Comparison of ENCODE assay signal across 38 cellular contexts in the genomic region with DNA sequence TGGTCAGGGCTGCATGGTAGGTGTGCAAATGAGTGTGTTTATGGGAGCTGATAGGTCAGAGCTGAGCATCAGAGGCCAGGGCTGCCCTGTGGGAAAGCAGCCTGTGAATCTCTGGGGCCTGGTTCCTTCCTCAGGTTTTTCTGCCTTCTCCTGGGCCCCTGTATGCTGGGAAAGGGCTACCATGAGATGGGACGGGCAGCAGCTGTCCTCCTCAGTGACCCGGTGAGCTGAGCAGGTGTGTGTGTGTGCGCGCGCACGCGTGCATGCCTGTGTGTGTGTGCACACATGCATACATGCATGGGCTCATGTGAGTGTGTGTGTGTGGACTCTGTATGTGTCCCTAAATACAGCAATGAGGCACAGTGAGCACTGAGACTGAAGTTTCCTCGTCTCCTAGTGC. TPM values are rescaled to one million over a fixed set of nuclear protein-coding genes. Genes with fewer than 3 reads are reported as not detected.
"Had no signal": no experiment of that assay in that cellular context is flagged by ENCODE, and none has a peak within 500 bp of the region (broad histone marks: within the 10 kb centered on the region; RNA-seq: fewer than 3 reads in every experiment).

No MANE protein-coding gene starts in this region.

- H3K4me3 Mint-ChIP-seq: activated CD4-positive, alpha-beta memory T cell treated with anti-CD3 and anti-CD28 coated beads for 36 hours; activated CD4-positive, alpha-beta T cell treated with anti-CD3 and anti-CD28 coated beads for 36 hours; activated CD4-positive, alpha-beta T cell treated with anti-CD3 and anti-CD28 coated beads, Interleukin-2, amount 10 ng/mL, durations not matched to agents 24 days and 14 days; activated CD8-positive, alpha-beta memory T cell treated with anti-CD3 and anti-CD28 coated beads, Interleukin-2, amount 10 ng/mL, durations not matched to agents 7 days and 5 days; activated CD8-positive, alpha-beta T cell treated with anti-CD3 and anti-CD28 coated beads, Interleukin-2, amount 10 ng/mL, durations not matched to agents 7 days and 5 days; activated naive CD4-positive, alpha-beta T cell treated with anti-CD3 and anti-CD28 coated beads for 36 hours; activated naive CD8-positive, alpha-beta T cell treated with anti-CD3 and anti-CD28 coated beads for 36 hours; activated naive CD8-positive, alpha-beta T cell treated with anti-CD3 and anti-CD28 coated beads, Interleukin-2, amount 50 U/mL, for 24 hours; activated T-helper 1 cell treated with anti-CD3 and anti-CD28 coated beads, Interleukin-12 subunit alpha, Interleukin-12 subunit beta, Interleukin-2, Interleukin-4 antibody, amounts not matched to agents 30 ng/mL and 10 ng/mL and 1 ng/mL, durations not matched to agents 14 hours and 24 hours and 36 hours; T-helper 1 cell treated with Interleukin-12 subunit alpha and Interleukin-12 subunit beta and Interleukin-4 antibody, amounts not matched to agents 30 μg/mL and 1 μg/mL, for 36 hours; T-helper 2 cell treated with Interferon-gamma antibody and Interleukin-4, amounts not matched to agents 5 μg/mL and 100 μg/mL, for 36 hours had no signal

- H3K4me3 ChIP-seq: adrenal gland, breast epithelium, colonic mucosa, gastrocnemius medialis, heart left ventricle had no signal

- ATAC-seq: esophagus mucosa, heart left ventricle had no signal

- H3K9me3 ChIP-seq: adrenal gland, breast epithelium, colonic mucosa, gastrocnemius medialis, heart left ventricle had no signal

- DNase-seq: activated CD4-positive, alpha-beta memory T cell treated with anti-CD3 and anti-CD28 coated beads for 36 hours; activated CD4-positive, alpha-beta T cell treated with anti-CD3 and anti-CD28 coated beads for 36 hours; activated CD4-positive, alpha-beta T cell treated with anti-CD3 and anti-CD28 coated beads, Interleukin-2, amount 10 ng/mL, durations not matched to agents 24 days and 14 days; activated CD4-positive, CD25-positive, alpha-beta regulatory T cell; activated CD4-positive, CD25-positive, alpha-beta regulatory T cell treated with anti-CD3 and anti-CD28 coated beads, Interleukin-2, amount 50 U/mL, for 72 hours; activated CD8-positive, alpha-beta memory T cell treated with anti-CD3 and anti-CD28 coated beads, Interleukin-2, amount 10 ng/mL, durations not matched to agents 7 days and 5 days; activated CD8-positive, alpha-beta memory T cell treated with anti-CD3 and anti-CD28 coated beads, Interleukin-2, amount 50 U/mL, for 4 hours; activated CD8-positive, alpha-beta T cell treated with anti-CD3 and anti-CD28 coated beads, Interleukin-2, amount 10 ng/mL, durations not matched to agents 7 days and 5 days; activated effector memory CD4-positive, alpha-beta T cell treated with anti-CD3 and anti-CD28 coated beads, Interleukin-2, amount 50 U/mL, for 16 hours; activated naive CD4-positive, alpha-beta T cell treated with anti-CD3 and anti-CD28 coated beads for 36 hours; activated naive CD8-positive, alpha-beta T cell treated with anti-CD3 and anti-CD28 coated beads for 36 hours; activated naive CD8-positive, alpha-beta T cell treated with anti-CD3 and anti-CD28 coated beads, Interleukin-2, amount 50 U/mL, for 24 hours; activated T-cell treated with anti-CD3 and anti-CD28 coated beads, Interleukin-2, amount 50 U/mL, for 1 hour; activated T-cell treated with anti-CD3 and anti-CD28 coated beads, Interleukin-2, amount 50 U/mL, for 48 hours; adrenal gland; aorta; caudate nucleus; colonic mucosa; effector memory CD4-positive, alpha-beta T cell; endodermal cell; foreskin keratinocyte; gastrocnemius medialis; glutamatergic neuron; heart left ventricle; SW 1271; T-cell; T1000 had no signal

- H3K36me3 ChIP-seq: adrenal gland, breast epithelium, colonic mucosa, gastrocnemius medialis, heart left ventricle had no signal

- H3K27me3 ChIP-seq: adrenal gland, breast epithelium, colonic mucosa, foreskin keratinocyte, gastrocnemius medialis, heart left ventricle had no signal

- H3K36me3 Mint-ChIP-seq: activated CD4-positive, alpha-beta memory T cell treated with anti-CD3 and anti-CD28 coated beads for 36 hours; activated CD8-positive, alpha-beta memory T cell treated with anti-CD3 and anti-CD28 coated beads, Interleukin-2, amount 10 ng/mL, durations not matched to agents 7 days and 5 days; activated naive CD4-positive, alpha-beta T cell treated with anti-CD3 and anti-CD28 coated beads, Interleukin-2, amount 50 U/mL, for 24 hours; activated naive CD8-positive, alpha-beta T cell treated with anti-CD3 and anti-CD28 coated beads for 36 hours; brain; T-cell had no signal

- H3K27me3 Mint-ChIP-seq: brain had no signal

- H3K27ac Mint-ChIP-seq: activated CD4-positive, alpha-beta memory T cell treated with anti-CD3 and anti-CD28 coated beads for 36 hours; activated CD4-positive, alpha-beta T cell treated with anti-CD3 and anti-CD28 coated beads for 36 hours; activated CD4-positive, alpha-beta T cell treated with anti-CD3 and anti-CD28 coated beads, Interleukin-2, amount 10 ng/mL, durations not matched to agents 24 days and 14 days; activated CD8-positive, alpha-beta memory T cell treated with anti-CD3 and anti-CD28 coated beads, Interleukin-2, amount 10 ng/mL, durations not matched to agents 7 days and 5 days; activated CD8-positive, alpha-beta T cell treated with anti-CD3 and anti-CD28 coated beads, Interleukin-2, amount 10 ng/mL, durations not matched to agents 7 days and 5 days; activated naive CD4-positive, alpha-beta T cell treated with anti-CD3 and anti-CD28 coated beads for 36 hours; activated naive CD4-positive, alpha-beta T cell treated with anti-CD3 and anti-CD28 coated beads, Interleukin-2, amount 50 U/mL, for 24 hours; activated naive CD8-positive, alpha-beta T cell treated with anti-CD3 and anti-CD28 coated beads for 36 hours; activated naive CD8-positive, alpha-beta T cell treated with anti-CD3 and anti-CD28 coated beads, Interleukin-2, amount 50 U/mL, for 24 hours; activated T-helper 1 cell treated with anti-CD3 and anti-CD28 coated beads, Interleukin-12 subunit alpha, Interleukin-12 subunit beta, Interleukin-2, Interleukin-4 antibody, amounts not matched to agents 30 ng/mL and 10 ng/mL and 1 ng/mL, durations not matched to agents 14 hours and 24 hours and 36 hours; activated T-helper 2 cell treated with anti-CD3 and anti-CD28 coated beads, Interferon-gamma antibody, Interleukin-2, Interleukin-4, amounts not matched to agents 10 μg/mL and 5 μg/mL and 100 μg/mL, durations not matched to agents 14 hours and 24 hours and 36 hours; T-helper 1 cell treated with Interleukin-12 subunit alpha and Interleukin-12 subunit beta and Interleukin-4 antibody, amounts not matched to agents 30 μg/mL and 1 μg/mL, for 36 hours; T-helper 2 cell treated with Interferon-gamma antibody and Interleukin-4, amounts not matched to agents 5 μg/mL and 100 μg/mL, for 36 hours had no signal

RNA-seq across cellular contexts. Expression of gene SLC4A9, which starts 2.3 kb away (rescaled TPM):
- total RNA-seq: activated CD4-positive, alpha-beta T cell treated with anti-CD3 and anti-CD28 coated beads, Interleukin-2, amount 10 ng/mL, durations not matched to agents 24 days and 14 days; activated CD8-positive, alpha-beta memory T cell treated with anti-CD3 and anti-CD28 coated beads for 36 hours; activated naive CD8-positive, alpha-beta T cell treated with anti-CD3 and anti-CD28 coated beads for 36 hours; activated T-helper 1 cell treated with anti-CD3 and anti-CD28 coated beads, Interleukin-12 subunit alpha, Interleukin-12 subunit beta, Interleukin-2, Interleukin-4 antibody, amounts not matched to agents 30 ng/mL and 10 ng/mL and 1 ng/mL, durations not matched to agents 14 hours and 24 hours and 36 hours; adrenal gland; aorta; breast epithelium; dermis microvascular lymphatic vessel endothelial cell; epithelial cell of proximal tubule; gastrocnemius medialis had no signal
